1 cellular context compared by ENCODE assay signal in the genomic region with DNA sequence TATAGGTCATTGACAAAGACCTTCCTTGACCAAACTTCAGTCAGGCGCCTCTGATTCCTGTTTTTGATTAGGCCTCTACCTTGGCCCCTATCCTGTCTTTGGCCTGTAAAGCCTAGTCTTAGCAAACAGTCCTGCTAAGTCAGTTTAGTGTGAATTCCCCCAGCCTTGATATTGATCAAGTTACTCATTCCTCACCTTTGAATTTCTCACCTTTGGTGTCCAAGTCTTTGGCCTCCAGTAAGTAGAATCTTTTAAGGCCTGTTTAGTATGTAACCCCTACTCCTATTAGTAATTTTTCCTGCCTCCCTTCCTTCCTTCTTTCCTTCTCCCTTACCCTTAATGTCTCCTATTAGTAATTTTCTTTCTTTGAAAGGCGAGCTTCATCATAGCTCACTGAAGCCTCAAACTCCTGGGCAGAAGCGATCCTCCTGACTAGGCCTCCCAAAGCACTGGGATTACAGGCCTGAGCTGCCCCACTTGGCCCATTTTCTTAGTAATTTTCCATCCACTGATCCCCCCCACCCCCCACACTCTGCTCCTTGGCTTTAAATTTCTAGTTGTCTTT.
TF ChIP-seq lines count a peak whose summit lies in the region.

No MANE protein-coding gene starts in this region.

TF ChIP-seq in HCT116, 20 proteins besides CTCF, POLR2A, EP300 and RAD21:
- TF ChIP-seq ZFX (IDR thresholded peaks at IDR 0.05): peak; percentile 41; the same call in 1 of the 2 replicates
- no peak for TF ChIP-seq SRF (IDR thresholded peaks at IDR 0.05; ENCODE audit: low read depth)
- no peak for TF ChIP-seq JUND (IDR thresholded peaks at IDR 0.05)
